ENCODE assay signal across 8 cellular contexts in genomic region chr5:157265714-157266285, GRCh38. TPM values are rescaled to one million over a fixed set of nuclear protein-coding genes. Genes with fewer than 3 reads are reported as not detected.
A peak's percentile ranks its signal among the peaks of the same experiment; 100 is the strongest.
DNase-seq lines count a peak whose midpoint lies in the region; ATAC-seq lines count a peak whose summit lies in the region.

Gene CYFIP2 (plus strand): TSS chr5:157266123. CDS start chr5:157285362, 19,239 bp downstream.

- H3K4me1 ChIP-seq in rectal smooth muscle tissue (ENCODE audit: control insufficient read depth, insufficient read depth, low read length) (no peaks in the 10 kb centered on the region), aorta (ENCODE audit: control insufficient read depth in 1 of 2, insufficient read depth in 2 of 2, low read length in 2 of 2) (no peaks in the 10 kb centered on the region)

- H3K27me3 ChIP-seq in rectal smooth muscle tissue (ENCODE audit: control insufficient read depth, insufficient read depth, low read length) (no peaks in the 10 kb centered on the region), aorta (ENCODE audit: control insufficient read depth in 1 of 2, insufficient read depth in 2 of 2, low read length in 1 of 2) (no peaks in the 10 kb centered on the region)

- 1% methylated on average over 46 to 58 of the region's 58 CpGs for WGBS in aorta, 2 donors

- peaks cover 27% of the 10 kb centered on the region for H3K36me3 ChIP-seq in KOPT-K1 (ENCODE audit: insufficient read depth, low read length)
- H3K36me3 ChIP-seq in rectal smooth muscle tissue (ENCODE audit: control insufficient read depth, insufficient read depth, low read length), result no peaks in the 10 kb centered on the region
- no peaks in the 10 kb centered on the region for H3K36me3 ChIP-seq in aorta (ENCODE audit: control insufficient read depth in 1 of 2, insufficient read depth in 2 of 2, low read length in 1 of 2)

- peak within 1 kb of the TSS; percentile 71 for H3K9ac ChIP-seq in rectal smooth muscle tissue (ENCODE audit: low read length)

- DNase-seq in GM03348 (ENCODE audit: low spot score) (peak; percentile 92), T follicular helper cell (ENCODE audit: low read depth) (peak; percentile 77), left ventricle myocardium superior (peak; percentile 80), aorta (peak; percentile 75 to 89)
- peak; percentile 65 for DNase-seq in activated naive CD8-positive, alpha-beta T cell treated with anti-CD3 and anti-CD28 coated beads, Interleukin-2, amount 50 U/mL, for 16 hours (ENCODE audit: low read depth, low spot score)

- peak within 1 kb of the TSS; percentile 88 for H3K4me3 ChIP-seq in rectal smooth muscle tissue (ENCODE audit: low read length)
- H3K4me3 ChIP-seq in aorta (ENCODE audit: low read length in 2 of 2), result peak within 1 kb of the TSS; percentile 71 to 97

- intact Hi-C loops in left ventricle myocardium superior (cut with micrococcal nuclease) (no loop called here), aorta (cut with DNase I) (no loop called here)

- H3K9me3 ChIP-seq in KOPT-K1 (ENCODE audit: insufficient read depth, low read length, poor library complexity, severe bottlenecking) (no peaks in the 10 kb centered on the region), aorta (ENCODE audit: control insufficient read depth, low read length) (no peaks in the 10 kb centered on the region)

- ATAC-seq in GM21825 (IDR thresholded peaks at IDR 0.05; ENCODE audit: unreplicated experiment) (peak; percentile 82), left ventricle myocardium superior (peak; percentile 85), aorta (ENCODE audit: low FRiP score) (peak; percentile 81)

- H3K27ac ChIP-seq in KOPT-K1 (ENCODE audit: low read depth, low read length, poor library complexity, severe bottlenecking) (peak within 1 kb of the TSS; percentile 98), rectal smooth muscle tissue (ENCODE audit: low read depth, low read length) (no peak within 1 kb of the TSS), aorta (ENCODE audit: low read depth in 1 of 2, low read length in 2 of 2) (no peak within 1 kb of the TSS)

RNA-seq across cellular contexts. Expression of gene CYFIP2, which starts in this region (rescaled TPM):
- 33.3 TPM for total RNA-seq in left ventricle myocardium superior
- 100 to 1,000 TPM in 1 of 2 donors, 10 to 100 TPM in 1; 42.0 to 144 TPM for total RNA-seq in aorta
- polyA plus RNA-seq in aorta, result 100 to 1,000 TPM in 1 of 2 donors, 10 to 100 TPM in 1; 84.9 to 141 TPM
